Comparison of ENCODE assay signal across 35 cellular contexts in the genomic region with DNA sequence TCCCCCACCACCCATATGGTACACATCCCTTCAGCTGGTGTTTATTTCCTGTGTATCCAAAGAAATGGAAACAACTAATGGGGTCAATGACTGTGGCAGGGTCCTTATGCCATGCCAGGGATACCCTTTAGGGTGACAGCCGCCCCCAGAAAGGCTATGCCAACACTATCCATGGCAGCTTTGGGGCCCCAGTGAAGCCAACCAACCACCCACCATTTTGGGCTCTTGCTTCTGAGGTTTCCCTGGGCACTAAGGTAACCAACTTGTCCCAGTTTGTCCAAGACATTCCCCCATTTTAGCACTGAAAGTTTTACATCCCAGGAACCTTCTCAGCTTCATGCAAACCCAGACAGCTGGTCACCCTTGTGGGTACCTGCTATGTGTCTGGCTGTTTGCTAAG.
DNase-seq lines count a peak whose midpoint lies in the region; ATAC-seq, FAIRE-seq and TF ChIP-seq lines count a peak whose summit lies in the region.
"Had no signal": no experiment of that assay in that cellular context is flagged by ENCODE, and none has a peak within 500 bp of the region (broad histone marks: within the 10 kb centered on the region; RNA-seq: fewer than 3 reads in every experiment).

No MANE protein-coding gene starts in this region.

- H4K20me1 ChIP-seq in H1 (replicated peaks in 1 of 2; ENCODE audit: control insufficient read depth in 1 of 2, insufficient read depth in 2 of 2, low read length in 2 of 2): no peaks in the 10 kb centered on the region
- H4K20me1 ChIP-seq: BLaER1; BLaER1 treated with 17β-estradiol and CSF1 and Interleukin-3, amounts not matched to agents 10 nM and 100 nM had no signal

- intact Hi-C loops in esophagus muscularis mucosa (cut with DNase I): no loop called here
- intact Hi-C loops in Right ventricle myocardium superior (cut with DNase I): no loop called here

- no peaks in the 10 kb centered on the region for H3K27me3 ChIP-seq in H1 (replicated peaks in 1 of 4; ENCODE audit: control insufficient read depth in 3 of 4, extremely low read depth in 1 of 4, insufficient read depth in 3 of 4, low read length in 3 of 4)
- no peaks in the 10 kb centered on the region for H3K27me3 ChIP-seq in esophagus muscularis mucosa
- H3K27me3 ChIP-seq: BE2C; BLaER1; BLaER1 treated with 17β-estradiol and CSF1 and Interleukin-3, amounts not matched to agents 10 nM and 100 nM had no signal

- H2BK12ac ChIP-seq in H1 (ENCODE audit: low read depth, low read length): no peak overlapping the region

- 0 out of 2 replicates have a peak overlapping the region, but pooled peaks have one; percentile 31 for H2AFZ ChIP-seq in H1 (ENCODE audit: low read length)

- H3K4me3 ChIP-seq in H1 (ENCODE audit: extremely low read depth in 1 of 4, insufficient read depth in 2 of 4, low read depth in 3 of 4, low read length in 4 of 4) (no peak overlapping the region), esophagus muscularis mucosa (no peak overlapping the region)
- H3K4me3 ChIP-seq: A549; BLaER1; BLaER1 treated with 17β-estradiol and CSF1 and Interleukin-3, amounts not matched to agents 10 nM and 100 nM had no signal

- H2BK20ac ChIP-seq in H1 (ENCODE audit: low read length): no peak overlapping the region

- TF ChIP-seq CTCF in H1 (IDR thresholded peaks at IDR 0.05; ENCODE audit: control extremely low read depth in 1 of 3, insufficient read depth in 1 of 3, low read depth in 1 of 3, low read length in 3 of 3): no peak
- no peak for TF ChIP-seq CTCF in esophagus muscularis mucosa (IDR thresholded peaks at IDR 0.05)

- H3K79me1 ChIP-seq in H1 (ENCODE audit: low read depth, low read length): no peaks in the 10 kb centered on the region

- no peak overlapping the region for H3K23ac ChIP-seq in H1 (ENCODE audit: insufficient read length)

- FAIRE-seq in H1 (lab: Jason Lieb, UNC) (no peak), urothelium cell line (lab: Jason Lieb, UNC) (peak; percentile 5)
- FAIRE-seq: A204.1, A549, D721Med had no signal

- no peak overlapping the region for H4K91ac ChIP-seq in H1 (replicated peaks; ENCODE audit: insufficient read length, low read length)

- H3K9me3 ChIP-seq in H1 (ENCODE audit: insufficient read depth in 2 of 2, low read depth in 1 of 2, low read length in 1 of 2) (no peaks in the 10 kb centered on the region), esophagus muscularis mucosa (no peaks in the 10 kb centered on the region)
- H3K9me3 ChIP-seq: A549, BE2C, BLaER1, Caco-2 had no signal

- no peak overlapping the region for H2BK120ac ChIP-seq in H1 (replicated peaks; ENCODE audit: low read depth, low read length)

- CTCF ChIA-PET in H1 (lab: Charles Lee; ENCODE audit: partially characterized antibody): no interaction called here

- no peak overlapping the region for H2AK5ac ChIP-seq in H1 (ENCODE audit: low read depth, low read length)

- no peaks in the 10 kb centered on the region for H3K79me2 ChIP-seq in H1 (ENCODE audit: control insufficient read depth in 1 of 2, insufficient read depth in 2 of 2, low read length in 2 of 2)

- no peaks in the 10 kb centered on the region for H3K23me2 ChIP-seq in H1 (ENCODE audit: low read depth, low read length)

- H3K36me3 ChIP-seq in H1 (ENCODE audit: control insufficient read depth in 2 of 4, insufficient read depth in 4 of 4, low read length in 3 of 4) (no peaks in the 10 kb centered on the region), esophagus muscularis mucosa (no peaks in the 10 kb centered on the region)
- H3K36me3 ChIP-seq: BE2C; BLaER1; BLaER1 treated with 17β-estradiol and CSF1 and Interleukin-3, amounts not matched to agents 10 nM and 100 nM had no signal

- H3K4me2 ChIP-seq in H1 (ENCODE audit: insufficient read depth in 1 of 2, low read depth in 2 of 2, low read length in 2 of 2): no peak overlapping the region
- H3K4me2 ChIP-seq: A549; BLaER1; BLaER1 treated with 17β-estradiol and CSF1 and Interleukin-3, amounts not matched to agents 10 nM and 100 nM had no signal

- TF ChIP-seq POLR2A in H1 (IDR thresholded peaks at IDR 0.05; ENCODE audit: control extremely low read depth in 1 of 2, low read depth in 2 of 2, low read length in 2 of 2): no peak
- no peak for TF ChIP-seq POLR2A in esophagus muscularis mucosa (IDR thresholded peaks at IDR 0.05; ENCODE audit: low read depth)

- H3K4me1 ChIP-seq in H1 (replicated peaks in 1 of 4; ENCODE audit: control insufficient read depth in 3 of 4, insufficient read depth in 4 of 4, low read length in 3 of 4): peaks cover 0 to 9% (median under 1%) of the 10 kb centered on the region in 4 experiments; a peak in 3 of 7 replicates
- H3K4me1 ChIP-seq in esophagus muscularis mucosa: no peaks in the 10 kb centered on the region
- H3K4me1 ChIP-seq: A549, Caco-2 had no signal

- WGBS in H1 (ENCODE audit: extremely low coverage in 1 of 2, insufficient coverage in 1 of 2, insufficient read length in 1 of 2, insufficient replicate concordance in 2 of 2, low coverage in 1 of 2, low lambda C conversion rate in 2 of 2, missing lambda C conversion rate in 1 of 2), 2 experiments: 79% methylated on average over 1 of the region's 1 CpG; no CpG with 5 or more reads in 1 of the 2 experiments
- no CpG with 5 or more reads among the region's 1 CpG for WGBS in esophagus muscularis mucosa

- POLR2A ChIA-PET in H1 (lab: Charles Lee; ENCODE audit: partially characterized antibody): no interaction called here

- no peak for TF ChIP-seq RAD21 in H1 (IDR thresholded peaks at IDR 0.05 in 1 of 2, conservative IDR thresholded peaks at IDR 0.05 in 1 of 2; ENCODE audit: low read depth in 2 of 2, low read length in 2 of 2)

- H3K14ac ChIP-seq in H1 (ENCODE audit: insufficient read length): no peak overlapping the region

- no peak for ATAC-seq in Right ventricle myocardium superior (ENCODE audit: poor library complexity)
- ATAC-seq: CD8-positive, alpha-beta T cell had no signal

- no peak overlapping the region for H4K8ac ChIP-seq in H1 (ENCODE audit: extremely low read depth, insufficient read depth, low read length)

- no peak overlapping the region for H3K56ac ChIP-seq in H1 (replicated peaks; ENCODE audit: insufficient read length, low read depth, low read length)

- no peak overlapping the region for H3K27ac ChIP-seq in H1 (ENCODE audit: low read depth, low read length)
- no peak overlapping the region for H3K27ac ChIP-seq in esophagus muscularis mucosa (replicated peaks in 1 of 4)
- H3K27ac ChIP-seq: 22Rv1; A549; BLaER1; BLaER1 treated with 17β-estradiol and CSF1 and Interleukin-3, amounts not matched to agents 10 nM and 100 nM; C4-2B had no signal

- no peak overlapping the region for H3K4ac ChIP-seq in H1 (replicated peaks; ENCODE audit: insufficient read length, low read depth, low read length)

- DNase-seq in NCI-H2171 treated with DMSO at 0.1 percent for 48 hours (lab: John Stamatoyannopoulos, UW) (peak; percentile 23), NCI-H2171 (lab: John Stamatoyannopoulos, UW) (no peak), H1 (ENCODE audit: low read depth in 1 of 2, low spot score in 2 of 2) (no peak), esophagus muscularis mucosa (ENCODE audit: extremely low spot score) (peak; percentile 92), urothelium cell line (ENCODE audit: low spot score) (no peak), Kasumi-1 (lab: John Stamatoyannopoulos, UW) (no peak), Right ventricle myocardium superior (no peak), activated T-cell treated with anti-CD3 and anti-CD28 coated beads for 4 hours (no peak)
- DNase-seq: 8988T; ACHN; AML-193; BE2C; C1 segment of cervical spinal cord; Caco-2; Calu3; CD4-positive, alpha-beta memory T cell; CD4-positive, alpha-beta T cell; CD4-positive, CD25-positive, alpha-beta regulatory T cell; CD8-positive, alpha-beta memory T cell; CD8-positive, alpha-beta T cell; COR-L47; DMS 273 treated with DMSO at 0.1 percent for 48 hours; DMS153; DMS53; DMS79; DMS79 treated with DMSO at 0.1 percent for 48 hours; DND-41; EL had no signal

- no peak overlapping the region for H2BK5ac ChIP-seq in H1 (ENCODE audit: low read depth, low read length)

- H3K9ac ChIP-seq in H1 (replicated peaks in 1 of 4; ENCODE audit: extremely low read depth in 1 of 4, low read depth in 3 of 4, low read length in 3 of 4): no peak overlapping the region
- H3K9ac ChIP-seq: BLaER1; BLaER1 treated with 17β-estradiol and CSF1 and Interleukin-3, amounts not matched to agents 10 nM and 100 nM had no signal

- H3K18ac ChIP-seq in H1 (ENCODE audit: extremely low read depth, low read length): no peak overlapping the region

- no peak overlapping the region for H4K5ac ChIP-seq in H1 (ENCODE audit: insufficient read length, low read depth, low read length)

- H2BK15ac ChIP-seq in H1 (ENCODE audit: low read length): no peak overlapping the region

- TF ChIP-seq EP300 in H1 (IDR thresholded peaks at IDR 0.05; ENCODE audit: borderline replicate concordance in 1 of 2, low read depth in 2 of 2, low read length in 2 of 2) (no peak), esophagus muscularis mucosa (IDR thresholded peaks at IDR 0.05) (no peak)

TF ChIP-seq in H1, 55 proteins besides CTCF, POLR2A, EP300 and RAD21 (continues in another document):
- TF ChIP-seq SUZ12 (IDR thresholded peaks at IDR 0.05; ENCODE audit: low read length): no peak
- no peak for TF ChIP-seq CHD2 (IDR thresholded peaks at IDR 0.05; ENCODE audit: low read length)
- no peak for TF ChIP-seq CHD1 (IDR thresholded peaks at IDR 0.05; ENCODE audit: low read depth, low read length)
- no peak for TF ChIP-seq TAF7 (optimal IDR thresholded peaks at IDR 0.05; ENCODE audit: borderline replicate concordance, low read depth, low read length)
- no peak for TF ChIP-seq TEAD4 (IDR thresholded peaks at IDR 0.05; ENCODE audit: low read depth, low read length)
- TF ChIP-seq SRF (IDR thresholded peaks at IDR 0.05; ENCODE audit: low read depth, low read length): no peak
- no peak for TF ChIP-seq EZH2 (IDR thresholded peaks at IDR 0.05; ENCODE audit: low read depth, low read length, severe bottlenecking)
- TF ChIP-seq, protein P1, sequence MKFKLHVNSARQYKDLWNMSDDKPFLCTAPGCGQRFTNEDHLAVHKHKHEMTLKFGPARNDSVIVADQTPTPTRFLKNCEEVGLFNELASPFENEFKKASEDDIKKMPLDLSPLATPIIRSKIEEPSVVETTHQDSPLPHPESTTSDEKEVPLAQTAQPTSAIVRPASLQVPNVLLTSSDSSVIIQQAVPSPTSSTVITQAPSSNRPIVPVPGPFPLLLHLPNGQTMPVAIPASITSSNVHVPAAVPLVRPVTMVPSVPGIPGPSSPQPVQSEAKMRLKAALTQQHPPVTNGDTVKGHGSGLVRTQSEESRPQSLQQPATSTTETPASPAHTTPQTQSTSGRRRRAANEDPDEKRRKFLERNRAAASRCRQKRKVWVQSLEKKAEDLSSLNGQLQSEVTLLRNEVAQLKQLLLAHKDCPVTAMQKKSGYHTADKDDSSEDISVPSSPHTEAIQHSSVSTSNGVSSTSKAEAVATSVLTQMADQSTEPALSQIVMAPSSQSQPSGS (IDR thresholded peaks at IDR 0.05; ENCODE audit: low read length): no peak
- TF ChIP-seq RXRA (IDR thresholded peaks at IDR 0.05; ENCODE audit: insufficient read depth, low read depth, low read length): no peak
- TF ChIP-seq ASH2L (IDR thresholded peaks at IDR 0.05; ENCODE audit: low read length): no peak
- no peak for TF ChIP-seq SP4 (IDR thresholded peaks at IDR 0.05; ENCODE audit: low read length)
- no peak for TF ChIP-seq TCF12 (IDR thresholded peaks at IDR 0.05; ENCODE audit: low read depth, low read length)

Comparison
In these comparisons a context has a peak if more than half of its experiments do, and no peak if none do; other contexts are left out.
1. DNase-seq: peak in NCI-H2171 treated with DMSO at 0.1 percent for 48 hours (single experiment) and esophagus muscularis mucosa (single experiment); none in NCI-H2171 (single experiment), H1 (0 of 2), urothelium cell line (single experiment), Kasumi-1 (0 of 2), Right ventricle myocardium superior (single experiment) and activated T-cell treated with anti-CD3 and anti-CD28 coated beads for 4 hours (single experiment).